ENCODE assay signal across 1 cellular context in genomic region chr11:34929794-34930763, GRCh38.
TF ChIP-seq lines count a peak whose summit lies in the region.

No MANE protein-coding gene starts in this region.

TF ChIP-seq in GM23338, 12 proteins besides CTCF, POLR2A, EP300 and RAD21 (continued from another document):
- no peak for TF ChIP-seq ZNF462 (CRISPR knock-in tag; IDR thresholded peaks at IDR 0.05)
- TF ChIP-seq REST (IDR thresholded peaks at IDR 0.05; ENCODE audit: unreplicated experiment), result no peak
- no peak for TF ChIP-seq CREB1 (CRISPR knock-in tag; IDR thresholded peaks at IDR 0.05; ENCODE audit: low read depth)
- no peak for TF ChIP-seq ZNF114 (CRISPR knock-in tag; IDR thresholded peaks at IDR 0.05)
- TF ChIP-seq EZH2phosphoT487 (IDR thresholded peaks at IDR 0.05; ENCODE audit: unreplicated experiment), result no peak
- TF ChIP-seq ZNF331 (CRISPR knock-in tag; IDR thresholded peaks at IDR 0.05; ENCODE audit: low read depth), result no peak
- no peak for TF ChIP-seq NANOG (IDR thresholded peaks at IDR 0.05; ENCODE audit: borderline replicate concordance)
- no peak for TF ChIP-seq POLR2AphosphoS5 (IDR thresholded peaks at IDR 0.05; ENCODE audit: low read depth)
- TF ChIP-seq EZH2 (IDR thresholded peaks at IDR 0.05; ENCODE audit: low read depth, unreplicated experiment), result no peak
TF ChIP-seq in GM23338: peak in this region for 0.
